30 cellular contexts compared by ENCODE assay signal in genomic region chr11:109680127-109680526, GRCh38.
DNase-seq lines count a peak whose midpoint lies in the region; ATAC-seq and TF ChIP-seq lines count a peak whose summit lies in the region.
"Had no signal": no experiment of that assay in that cellular context is flagged by ENCODE, and none has a peak within 500 bp of the region (broad histone marks: within the 10 kb centered on the region; RNA-seq: fewer than 3 reads in every experiment).

No MANE protein-coding gene starts in this region.

- H3K4me1 Mint-ChIP-seq in CD4-positive, alpha-beta T cell (ENCODE audit: low read depth), result no peaks in the 10 kb centered on the region
- H3K4me1 Mint-ChIP-seq: activated T-helper 17 cell treated with anti-CD3 and anti-CD28 coated beads, Interleukin-2, amount 50 U/mL, for 72 hours; endodermal cell; natural killer cell; T-helper 17 cell had no signal

- TF ChIP-seq CTCF in RWPE1 (conservative IDR thresholded peaks at IDR 0.05; ENCODE audit: low read depth) (no peak), epithelial cell of esophagus (IDR thresholded peaks at IDR 0.05; ENCODE audit: insufficient read depth, low read depth, low read length, missing control alignments) (no peak), retinal pigment epithelial cell (conservative IDR thresholded peaks at IDR 0.05; ENCODE audit: low read depth, low read length) (no peak)
- no peak for TF ChIP-seq CTCF in CD4-positive, alpha-beta T cell (IDR thresholded peaks at IDR 0.05)

- no peaks in the 10 kb centered on the region for H3K27me3 Mint-ChIP-seq in CD4-positive, alpha-beta T cell
- H3K27me3 Mint-ChIP-seq: activated CD8-positive, alpha-beta T cell treated with anti-CD3 and anti-CD28 coated beads for 36 hours; activated T-helper 17 cell treated with anti-CD3 and anti-CD28 coated beads, Interleukin-2, amount 50 U/mL, for 72 hours; T-helper 17 cell had no signal

- H3K27ac ChIP-seq in RWPE1, result no peak overlapping the region
- no peak overlapping the region for H3K27ac ChIP-seq in CD4-positive, alpha-beta T cell (ENCODE audit: low read depth, low read length)
- H3K27ac ChIP-seq: BLaER1 treated with 17β-estradiol and CSF1 and Interleukin-3, amounts not matched to agents 10 nM and 100 nM; esophagus muscularis mucosa; SK-N-MC; transverse colon had no signal

- H3K36me3 Mint-ChIP-seq in CD4-positive, alpha-beta T cell (ENCODE audit: low read depth), result no peaks in the 10 kb centered on the region
- H3K36me3 Mint-ChIP-seq: natural killer cell had no signal

- no peaks in the 10 kb centered on the region for H3K9me3 Mint-ChIP-seq in CD4-positive, alpha-beta T cell
- H3K9me3 Mint-ChIP-seq: activated CD8-positive, alpha-beta T cell treated with anti-CD3 and anti-CD28 coated beads for 36 hours; activated T-helper 17 cell treated with anti-CD3 and anti-CD28 coated beads, Interleukin-2, amount 50 U/mL, for 72 hours; endodermal cell had no signal

- H3K4me3 ChIP-seq in epithelial cell of esophagus (ENCODE audit: low read length) (no peak overlapping the region), retinal pigment epithelial cell (ENCODE audit: low read length) (no peak overlapping the region)
- H3K4me3 ChIP-seq: BLaER1 treated with 17β-estradiol and CSF1 and Interleukin-3, amounts not matched to agents 10 nM and 100 nM; esophagus muscularis mucosa; SK-N-MC; smooth muscle cell; transverse colon had no signal

- H3K27me3 ChIP-seq in CD4-positive, alpha-beta T cell (ENCODE audit: control insufficient read depth, insufficient read depth, low read length), result no peaks in the 10 kb centered on the region
- H3K27me3 ChIP-seq: BLaER1 treated with 17β-estradiol and CSF1 and Interleukin-3, amounts not matched to agents 10 nM and 100 nM; esophagus muscularis mucosa; transverse colon had no signal

- ATAC-seq in CD4-positive, alpha-beta T cell (ENCODE audit: poor library complexity), result no peak
- ATAC-seq: activated CD8-positive, alpha-beta T cell treated with anti-CD3 and anti-CD28 coated beads for 36 hours; activated T-helper 17 cell treated with anti-CD3 and anti-CD28 coated beads, Interleukin-2, amount 50 U/mL, for 72 hours; natural killer cell; T-helper 17 cell had no signal

- peak; percentile 41 for DNase-seq in GM03348 (ENCODE audit: low spot score)
- peak; percentile 50 for DNase-seq in RWPE1 (ENCODE audit: low spot score)
- peak; percentile 63 for DNase-seq in epithelial cell of esophagus (ENCODE audit: low read depth)
- peak; percentile 32 for DNase-seq in retinal pigment epithelial cell (ENCODE audit: low read depth)
- DNase-seq in T1000 (lab: John Stamatoyannopoulos, UW), result no peak
- DNase-seq in OCI-M2 (lab: John Stamatoyannopoulos, UW; ENCODE audit: unreplicated experiment), result no peak
- DNase-seq in CD4-positive, alpha-beta T cell, result no peak
- DNase-seq: activated CD8-positive, alpha-beta T cell treated with anti-CD3 and anti-CD28 coated beads for 36 hours; activated naive CD4-positive, alpha-beta T cell treated with anti-CD3 and anti-CD28 coated beads, Interleukin-2, amount 50 U/mL, for 16 hours; amygdala; Caco-2; caudate nucleus; endodermal cell; GOT3; islet precursor cell; natural killer cell; NCI-H1092; NCI-H187; NCI-H69; retina; RPMI8226; stimulated activated CD4-positive, alpha-beta T cell treated with anti-CD3 and anti-CD28 coated beads, Interleukin-1b, Interleukin-23, amount 100 ng/mL, for 48 hours; stimulated activated CD8-positive, alpha-beta memory T cell treated with anti-CD3 and anti-CD28 coated beads, Interleukin-4, amount 100 ng/mL, for 48 hours; T-helper 17 cell; transverse colon had no signal

- POLR2A ChIA-PET in RWPE1 (lab: Yijun Ruan, JAX; ENCODE audit: low non-redundant PET), result no interaction called here
- POLR2A ChIA-PET in CD4-positive, alpha-beta T cell (lab: Charles Lee), result no interaction called here

- no peaks in the 10 kb centered on the region for H3K9me3 ChIP-seq in CD4-positive, alpha-beta T cell (ENCODE audit: control insufficient read depth, low read length)
- H3K9me3 ChIP-seq: BLaER1 treated with 17β-estradiol and CSF1 and Interleukin-3, amounts not matched to agents 10 nM and 100 nM; Caco-2; esophagus muscularis mucosa; transverse colon had no signal

- no peak overlapping the region for H3K4me3 Mint-ChIP-seq in CD4-positive, alpha-beta T cell
- H3K4me3 Mint-ChIP-seq: activated CD8-positive, alpha-beta T cell treated with anti-CD3 and anti-CD28 coated beads for 36 hours; activated T-helper 17 cell treated with anti-CD3 and anti-CD28 coated beads, Interleukin-2, amount 50 U/mL, for 72 hours; endodermal cell; natural killer cell; T-helper 17 cell had no signal

- CTCF ChIA-PET in RWPE1 (lab: Yijun Ruan, JAX), result no interaction called here
- CTCF ChIA-PET in CD4-positive, alpha-beta T cell (lab: Charles Lee), result no interaction called here

- H3K27ac Mint-ChIP-seq in CD4-positive, alpha-beta T cell, result no peak overlapping the region
- H3K27ac Mint-ChIP-seq: activated CD8-positive, alpha-beta T cell treated with anti-CD3 and anti-CD28 coated beads for 36 hours; activated T-helper 17 cell treated with anti-CD3 and anti-CD28 coated beads, Interleukin-2, amount 50 U/mL, for 72 hours; endodermal cell; natural killer cell; T-helper 17 cell had no signal

- intact Hi-C loops in CD4-positive, alpha-beta T cell (cut with DNase I, micrococcal nuclease), result no loop called here

Comparison
In these comparisons a context has a peak if more than half of its experiments do, and no peak if none do; other contexts are left out.
1. DNase-seq: peak in GM03348 (single experiment), RWPE1 (single experiment), epithelial cell of esophagus (single experiment) and retinal pigment epithelial cell (single experiment); none in T1000 (single experiment), OCI-M2 (single experiment) and CD4-positive, alpha-beta T cell (0 of 10).